In the genomic region with DNA sequence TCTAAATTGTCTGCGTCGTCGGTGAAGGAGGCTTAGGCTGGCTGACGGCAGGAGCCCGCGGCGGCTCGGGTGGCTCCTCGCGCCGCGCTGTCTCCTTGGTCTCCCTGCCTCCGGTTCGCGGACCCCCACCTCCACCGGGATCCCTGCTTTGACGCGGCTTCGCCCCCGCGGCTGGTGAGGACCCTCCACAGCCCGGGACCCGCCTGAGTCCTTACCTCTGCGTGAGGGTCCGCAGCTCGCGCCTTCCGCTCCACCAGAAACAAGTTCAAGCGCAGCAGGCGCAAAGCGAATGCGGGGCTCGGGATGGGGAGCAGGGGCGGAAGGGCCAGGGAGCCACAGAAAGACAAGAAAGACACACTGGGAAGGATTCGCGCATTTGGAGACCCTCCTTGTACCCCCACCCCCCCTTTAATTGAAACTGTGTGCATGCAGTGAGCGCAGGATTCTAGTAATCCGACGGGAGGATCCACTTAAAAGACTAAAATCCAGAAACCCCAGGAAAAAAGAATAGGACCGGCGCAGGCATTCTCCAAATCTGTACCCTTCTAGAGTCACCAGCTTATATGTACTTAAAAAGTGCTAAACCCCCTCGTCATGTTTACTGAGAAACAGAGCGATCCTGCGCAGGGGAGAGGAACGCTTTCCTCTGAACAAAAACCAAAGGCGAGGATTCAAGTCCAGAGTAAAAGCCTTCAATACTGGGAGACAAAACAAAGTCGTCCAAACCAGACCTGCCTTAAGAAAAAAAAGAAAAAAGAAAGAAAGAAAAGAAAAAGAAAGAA, we compare ENCODE assay signal across 1 cellular context.
TF ChIP-seq lines count a peak whose summit lies in the region.

No MANE protein-coding gene starts in this region.

TF ChIP-seq in IMR-90, 13 proteins besides CTCF, POLR2A, EP300 and RAD21:
- no peak for TF ChIP-seq MXI1 (IDR thresholded peaks at IDR 0.05; ENCODE audit: borderline replicate concordance, low read depth, low read length)
- TF ChIP-seq MAZ (IDR thresholded peaks at IDR 0.05; ENCODE audit: borderline replicate concordance, low read depth, low read length), result no peak
- TF ChIP-seq MAFK (IDR thresholded peaks at IDR 0.05; ENCODE audit: low read depth, low read length), result no peak
- TF ChIP-seq BHLHE40 (IDR thresholded peaks at IDR 0.05; ENCODE audit: low read depth, low read length), result no peak
- TF ChIP-seq NFE2L2 (IDR thresholded peaks at IDR 0.05; ENCODE audit: low read depth, low read length), result no peak
- TF ChIP-seq, protein P1, sequence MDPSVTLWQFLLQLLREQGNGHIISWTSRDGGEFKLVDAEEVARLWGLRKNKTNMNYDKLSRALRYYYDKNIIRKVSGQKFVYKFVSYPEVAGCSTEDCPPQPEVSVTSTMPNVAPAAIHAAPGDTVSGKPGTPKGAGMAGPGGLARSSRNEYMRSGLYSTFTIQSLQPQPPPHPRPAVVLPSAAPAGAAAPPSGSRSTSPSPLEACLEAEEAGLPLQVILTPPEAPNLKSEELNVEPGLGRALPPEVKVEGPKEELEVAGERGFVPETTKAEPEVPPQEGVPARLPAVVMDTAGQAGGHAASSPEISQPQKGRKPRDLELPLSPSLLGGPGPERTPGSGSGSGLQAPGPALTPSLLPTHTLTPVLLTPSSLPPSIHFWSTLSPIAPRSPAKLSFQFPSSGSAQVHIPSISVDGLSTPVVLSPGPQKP (IDR thresholded peaks at IDR 0.05; ENCODE audit: borderline replicate concordance, low read depth, low read length), result no peak
- TF ChIP-seq, protein P2, sequence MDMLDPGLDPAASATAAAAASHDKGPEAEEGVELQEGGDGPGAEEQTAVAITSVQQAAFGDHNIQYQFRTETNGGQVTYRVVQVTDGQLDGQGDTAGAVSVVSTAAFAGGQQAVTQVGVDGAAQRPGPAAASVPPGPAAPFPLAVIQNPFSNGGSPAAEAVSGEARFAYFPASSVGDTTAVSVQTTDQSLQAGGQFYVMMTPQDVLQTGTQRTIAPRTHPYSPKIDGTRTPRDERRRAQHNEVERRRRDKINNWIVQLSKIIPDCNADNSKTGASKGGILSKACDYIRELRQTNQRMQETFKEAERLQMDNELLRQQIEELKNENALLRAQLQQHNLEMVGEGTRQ (IDR thresholded peaks at IDR 0.05; ENCODE audit: low read depth, low read length), result no peak
- TF ChIP-seq SMC3 (IDR thresholded peaks at IDR 0.05; ENCODE audit: low read depth, low read length), result no peak
- no peak for TF ChIP-seq CHD1 (IDR thresholded peaks at IDR 0.05; ENCODE audit: low read depth, low read length)
- no peak for TF ChIP-seq RCOR1 (IDR thresholded peaks at IDR 0.05; ENCODE audit: insufficient replicate concordance, low read length)
- TF ChIP-seq RFX5 (IDR thresholded peaks at IDR 0.05; ENCODE audit: low read depth, low read length), result no peak
- no peak for TF ChIP-seq FOS (IDR thresholded peaks at IDR 0.05; ENCODE audit: low read depth, low read length)
- TF ChIP-seq CEBPB (IDR thresholded peaks at IDR 0.05; ENCODE audit: low read depth, low read length), result no peak
